3 cellular contexts compared by ENCODE assay signal in the genomic region with DNA sequence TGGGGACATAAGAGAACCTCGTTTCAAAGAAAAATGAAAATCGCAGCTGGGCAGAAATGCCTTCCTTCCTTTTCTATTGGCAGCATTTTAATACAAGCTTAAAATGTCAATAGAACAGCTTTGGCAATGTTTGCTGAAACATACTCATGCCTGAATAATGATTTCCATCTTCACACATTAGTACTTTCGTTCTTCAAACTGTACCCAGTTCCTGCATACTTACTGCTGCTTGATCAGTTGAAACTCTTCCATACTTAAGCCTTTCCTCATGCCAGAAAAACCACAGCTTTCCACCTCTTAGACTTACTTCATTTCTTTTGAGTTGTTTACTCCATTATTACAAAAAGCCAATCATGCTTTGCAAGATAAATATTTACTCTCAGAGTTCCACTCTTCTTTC.
TF ChIP-seq lines count a peak whose summit lies in the region.

No MANE protein-coding gene starts in this region.

TF ChIP-seq in IMR-90, 13 proteins besides CTCF, POLR2A, EP300 and RAD21:
- TF ChIP-seq MAFK (IDR thresholded peaks at IDR 0.05; ENCODE audit: low read depth, low read length) (no peak), RFX5 (IDR thresholded peaks at IDR 0.05; ENCODE audit: low read depth, low read length) (no peak), BHLHE40 (IDR thresholded peaks at IDR 0.05; ENCODE audit: low read depth, low read length) (no peak), FOS (IDR thresholded peaks at IDR 0.05; ENCODE audit: low read depth, low read length) (no peak), MXI1 (IDR thresholded peaks at IDR 0.05; ENCODE audit: borderline replicate concordance, low read depth, low read length) (no peak), MAZ (IDR thresholded peaks at IDR 0.05; ENCODE audit: borderline replicate concordance, low read depth, low read length) (no peak), SMC3 (IDR thresholded peaks at IDR 0.05; ENCODE audit: low read depth, low read length) (no peak), CEBPB (IDR thresholded peaks at IDR 0.05; ENCODE audit: low read depth, low read length) (no peak), RCOR1 (IDR thresholded peaks at IDR 0.05; ENCODE audit: insufficient replicate concordance, low read length) (no peak), CHD1 (IDR thresholded peaks at IDR 0.05; ENCODE audit: low read depth, low read length) (no peak), NFE2L2 (IDR thresholded peaks at IDR 0.05; ENCODE audit: low read depth, low read length) (no peak)
- TF ChIP-seq, protein P1, sequence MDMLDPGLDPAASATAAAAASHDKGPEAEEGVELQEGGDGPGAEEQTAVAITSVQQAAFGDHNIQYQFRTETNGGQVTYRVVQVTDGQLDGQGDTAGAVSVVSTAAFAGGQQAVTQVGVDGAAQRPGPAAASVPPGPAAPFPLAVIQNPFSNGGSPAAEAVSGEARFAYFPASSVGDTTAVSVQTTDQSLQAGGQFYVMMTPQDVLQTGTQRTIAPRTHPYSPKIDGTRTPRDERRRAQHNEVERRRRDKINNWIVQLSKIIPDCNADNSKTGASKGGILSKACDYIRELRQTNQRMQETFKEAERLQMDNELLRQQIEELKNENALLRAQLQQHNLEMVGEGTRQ (IDR thresholded peaks at IDR 0.05; ENCODE audit: low read depth, low read length), result no peak
- TF ChIP-seq, protein P2, sequence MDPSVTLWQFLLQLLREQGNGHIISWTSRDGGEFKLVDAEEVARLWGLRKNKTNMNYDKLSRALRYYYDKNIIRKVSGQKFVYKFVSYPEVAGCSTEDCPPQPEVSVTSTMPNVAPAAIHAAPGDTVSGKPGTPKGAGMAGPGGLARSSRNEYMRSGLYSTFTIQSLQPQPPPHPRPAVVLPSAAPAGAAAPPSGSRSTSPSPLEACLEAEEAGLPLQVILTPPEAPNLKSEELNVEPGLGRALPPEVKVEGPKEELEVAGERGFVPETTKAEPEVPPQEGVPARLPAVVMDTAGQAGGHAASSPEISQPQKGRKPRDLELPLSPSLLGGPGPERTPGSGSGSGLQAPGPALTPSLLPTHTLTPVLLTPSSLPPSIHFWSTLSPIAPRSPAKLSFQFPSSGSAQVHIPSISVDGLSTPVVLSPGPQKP (IDR thresholded peaks at IDR 0.05; ENCODE audit: borderline replicate concordance, low read depth, low read length), result no peak

TF ChIP-seq in K562, 482 proteins besides CTCF, POLR2A, EP300 and RAD21:
- TF ChIP-seq TAF9B (IDR thresholded peaks at IDR 0.05; ENCODE audit: partially characterized antibody), result no peak
- TF ChIP-seq ESRRB (CRISPR knock-in tag; IDR thresholded peaks at IDR 0.05; ENCODE audit: borderline replicate concordance), result no peak
- TF ChIP-seq, protein P3, sequence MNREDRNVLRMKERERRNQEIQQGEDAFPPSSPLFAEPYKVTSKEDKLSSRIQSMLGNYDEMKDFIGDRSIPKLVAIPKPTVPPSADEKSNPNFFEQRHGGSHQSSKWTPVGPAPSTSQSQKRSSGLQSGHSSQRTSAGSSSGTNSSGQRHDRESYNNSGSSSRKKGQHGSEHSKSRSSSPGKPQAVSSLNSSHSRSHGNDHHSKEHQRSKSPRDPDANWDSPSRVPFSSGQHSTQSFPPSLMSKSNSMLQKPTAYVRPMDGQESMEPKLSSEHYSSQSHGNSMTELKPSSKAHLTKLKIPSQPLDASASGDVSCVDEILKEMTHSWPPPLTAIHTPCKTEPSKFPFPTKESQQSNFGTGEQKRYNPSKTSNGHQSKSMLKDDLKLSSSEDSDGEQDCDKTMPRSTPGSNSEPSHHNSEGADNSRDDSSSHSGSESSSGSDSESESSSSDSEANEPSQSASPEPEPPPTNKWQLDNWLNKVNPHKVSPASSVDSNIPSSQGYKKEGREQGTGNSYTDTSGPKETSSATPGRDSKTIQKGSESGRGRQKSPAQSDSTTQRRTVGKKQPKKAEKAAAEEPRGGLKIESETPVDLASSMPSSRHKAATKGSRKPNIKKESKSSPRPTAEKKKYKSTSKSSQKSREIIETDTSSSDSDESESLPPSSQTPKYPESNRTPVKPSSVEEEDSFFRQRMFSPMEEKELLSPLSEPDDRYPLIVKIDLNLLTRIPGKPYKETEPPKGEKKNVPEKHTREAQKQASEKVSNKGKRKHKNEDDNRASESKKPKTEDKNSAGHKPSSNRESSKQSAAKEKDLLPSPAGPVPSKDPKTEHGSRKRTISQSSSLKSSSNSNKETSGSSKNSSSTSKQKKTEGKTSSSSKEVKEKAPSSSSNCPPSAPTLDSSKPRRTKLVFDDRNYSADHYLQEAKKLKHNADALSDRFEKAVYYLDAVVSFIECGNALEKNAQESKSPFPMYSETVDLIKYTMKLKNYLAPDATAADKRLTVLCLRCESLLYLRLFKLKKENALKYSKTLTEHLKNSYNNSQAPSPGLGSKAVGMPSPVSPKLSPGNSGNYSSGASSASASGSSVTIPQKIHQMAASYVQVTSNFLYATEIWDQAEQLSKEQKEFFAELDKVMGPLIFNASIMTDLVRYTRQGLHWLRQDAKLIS (CRISPR knock-in tag; IDR thresholded peaks at IDR 0.05), result 0 out of 2 replicates have a peak, but pooled peaks have one; percentile 34
- no peak for TF ChIP-seq ZNF24 (IDR thresholded peaks at IDR 0.05)
- TF ChIP-seq, protein P4, sequence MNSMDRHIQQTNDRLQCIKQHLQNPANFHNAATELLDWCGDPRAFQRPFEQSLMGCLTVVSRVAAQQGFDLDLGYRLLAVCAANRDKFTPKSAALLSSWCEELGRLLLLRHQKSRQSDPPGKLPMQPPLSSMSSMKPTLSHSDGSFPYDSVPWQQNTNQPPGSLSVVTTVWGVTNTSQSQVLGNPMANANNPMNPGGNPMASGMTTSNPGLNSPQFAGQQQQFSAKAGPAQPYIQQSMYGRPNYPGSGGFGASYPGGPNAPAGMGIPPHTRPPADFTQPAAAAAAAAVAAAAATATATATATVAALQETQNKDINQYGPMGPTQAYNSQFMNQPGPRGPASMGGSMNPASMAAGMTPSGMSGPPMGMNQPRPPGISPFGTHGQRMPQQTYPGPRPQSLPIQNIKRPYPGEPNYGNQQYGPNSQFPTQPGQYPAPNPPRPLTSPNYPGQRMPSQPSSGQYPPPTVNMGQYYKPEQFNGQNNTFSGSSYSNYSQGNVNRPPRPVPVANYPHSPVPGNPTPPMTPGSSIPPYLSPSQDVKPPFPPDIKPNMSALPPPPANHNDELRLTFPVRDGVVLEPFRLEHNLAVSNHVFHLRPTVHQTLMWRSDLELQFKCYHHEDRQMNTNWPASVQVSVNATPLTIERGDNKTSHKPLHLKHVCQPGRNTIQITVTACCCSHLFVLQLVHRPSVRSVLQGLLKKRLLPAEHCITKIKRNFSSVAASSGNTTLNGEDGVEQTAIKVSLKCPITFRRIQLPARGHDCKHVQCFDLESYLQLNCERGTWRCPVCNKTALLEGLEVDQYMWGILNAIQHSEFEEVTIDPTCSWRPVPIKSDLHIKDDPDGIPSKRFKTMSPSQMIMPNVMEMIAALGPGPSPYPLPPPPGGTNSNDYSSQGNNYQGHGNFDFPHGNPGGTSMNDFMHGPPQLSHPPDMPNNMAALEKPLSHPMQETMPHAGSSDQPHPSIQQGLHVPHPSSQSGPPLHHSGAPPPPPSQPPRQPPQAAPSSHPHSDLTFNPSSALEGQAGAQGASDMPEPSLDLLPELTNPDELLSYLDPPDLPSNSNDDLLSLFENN (IDR thresholded peaks at IDR 0.05; ENCODE audit: low read depth in 2 of 2, low read length in 2 of 2), result no peak
- TF ChIP-seq, protein P5, sequence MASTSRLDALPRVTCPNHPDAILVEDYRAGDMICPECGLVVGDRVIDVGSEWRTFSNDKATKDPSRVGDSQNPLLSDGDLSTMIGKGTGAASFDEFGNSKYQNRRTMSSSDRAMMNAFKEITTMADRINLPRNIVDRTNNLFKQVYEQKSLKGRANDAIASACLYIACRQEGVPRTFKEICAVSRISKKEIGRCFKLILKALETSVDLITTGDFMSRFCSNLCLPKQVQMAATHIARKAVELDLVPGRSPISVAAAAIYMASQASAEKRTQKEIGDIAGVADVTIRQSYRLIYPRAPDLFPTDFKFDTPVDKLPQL (IDR thresholded peaks at IDR 0.05; ENCODE audit: extremely low read depth, insufficient read length), result no peak

TF ChIP-seq in WTC11, 78 proteins besides CTCF, POLR2A, EP300 and RAD21:
- no peak for TF ChIP-seq FOXP1 (CRISPR knock-in tag; IDR thresholded peaks at IDR 0.05; ENCODE audit: borderline replicate concordance)
- TF ChIP-seq KAT7 (CRISPR knock-in tag; IDR thresholded peaks at IDR 0.05; ENCODE audit: borderline replicate concordance), result no peak
- no peak for TF ChIP-seq ZNF396 (CRISPR knock-in tag; IDR thresholded peaks at IDR 0.05; ENCODE audit: borderline replicate concordance)
- TF ChIP-seq, protein P6, sequence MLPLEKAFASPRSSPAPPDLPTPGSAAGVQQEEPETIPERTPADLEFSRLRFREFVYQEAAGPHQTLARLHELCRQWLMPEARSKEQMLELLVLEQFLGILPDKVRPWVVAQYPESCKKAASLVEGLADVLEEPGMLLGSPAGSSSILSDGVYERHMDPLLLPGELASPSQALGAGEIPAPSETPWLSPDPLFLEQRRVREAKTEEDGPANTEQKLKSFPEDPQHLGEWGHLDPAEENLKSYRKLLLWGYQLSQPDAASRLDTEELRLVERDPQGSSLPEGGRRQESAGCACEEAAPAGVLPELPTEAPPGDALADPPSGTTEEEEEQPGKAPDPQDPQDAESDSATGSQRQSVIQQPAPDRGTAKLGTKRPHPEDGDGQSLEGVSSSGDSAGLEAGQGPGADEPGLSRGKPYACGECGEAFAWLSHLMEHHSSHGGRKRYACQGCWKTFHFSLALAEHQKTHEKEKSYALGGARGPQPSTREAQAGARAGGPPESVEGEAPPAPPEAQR (CRISPR knock-in tag; IDR thresholded peaks at IDR 0.05), result no peak
- TF ChIP-seq, protein P7, sequence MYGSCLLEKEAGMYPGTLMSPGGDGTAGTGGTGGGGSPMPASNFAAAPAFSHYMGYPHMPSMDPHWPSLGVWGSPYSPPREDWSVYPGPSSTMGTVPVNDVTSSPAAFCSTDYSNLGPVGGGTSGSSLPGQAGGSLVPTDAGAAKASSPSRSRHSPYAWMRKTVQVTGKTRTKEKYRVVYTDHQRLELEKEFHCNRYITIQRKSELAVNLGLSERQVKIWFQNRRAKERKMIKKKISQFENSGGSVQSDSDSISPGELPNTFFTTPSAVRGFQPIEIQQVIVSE (CRISPR knock-in tag; IDR thresholded peaks at IDR 0.05; ENCODE audit: borderline replicate concordance), result no peak
TF ChIP-seq in WTC11: peak in this region for 0.
